8 cellular contexts compared by ENCODE assay signal in the genomic region with DNA sequence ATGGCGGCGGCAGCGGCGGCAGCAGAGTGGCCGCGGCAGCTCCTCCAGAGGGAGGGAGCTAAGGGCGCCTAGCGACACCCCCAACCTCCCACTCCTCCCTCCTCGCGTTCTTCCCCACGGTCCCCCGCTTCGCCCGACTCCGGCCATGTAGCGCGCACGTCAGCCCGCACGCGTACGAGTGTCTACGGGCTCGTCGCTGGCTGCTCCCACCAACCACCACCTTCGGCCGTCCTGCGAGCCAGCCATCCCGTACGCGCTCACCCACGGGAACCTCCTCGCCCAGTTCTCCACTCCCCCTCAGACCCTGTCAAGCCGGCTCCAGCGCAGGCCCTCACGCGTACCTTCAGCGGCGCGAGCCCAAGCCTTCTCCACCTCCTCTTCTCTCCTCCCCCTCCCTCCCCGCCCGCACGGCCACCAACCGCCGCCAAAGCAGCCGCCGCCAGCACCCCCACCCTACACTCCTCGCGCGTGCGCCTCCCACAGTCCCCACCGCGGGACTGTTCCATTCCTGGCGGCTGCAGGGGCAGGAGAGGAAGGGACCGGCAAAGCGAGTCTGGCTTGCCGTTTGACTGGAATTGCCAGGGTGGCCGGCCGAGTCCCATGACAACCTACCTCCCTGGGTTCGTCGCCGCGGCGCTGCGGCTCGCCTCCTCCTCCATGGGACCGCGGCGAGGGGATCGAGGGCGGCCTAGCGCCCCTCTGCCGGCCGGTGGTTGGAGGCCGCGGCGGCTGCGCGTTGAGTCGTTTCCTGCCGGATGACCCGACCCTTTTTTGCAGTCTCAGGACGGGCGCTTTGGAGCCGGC. TPM values are rescaled to one million over a fixed set of nuclear protein-coding genes. Genes with fewer than 3 reads are reported as not detected.
DNase-seq lines count a peak whose midpoint lies in the region; ATAC-seq lines count a peak whose summit lies in the region.

Gene DAP3, plus strand, starts transcription at position 774 of the 804 bp plus-strand sequence. CDS start 20,689 bp downstream, outside the sequence.
Gene YY1AP1, minus strand, starts transcription at position 457 of the 804 bp plus-strand sequence. CDS start 8,338 bp downstream, outside the sequence.

- DNase-seq in COLO668 (lab: John Stamatoyannopoulos, UW; ENCODE audit: unreplicated experiment) = peak; percentile 95
- peak; percentile 79 for DNase-seq in HT1080 (ENCODE audit: low read depth)
- peak; percentile 86 for DNase-seq in NOMO-1 treated with DMSO at 0.1 percent for 48 hours (lab: John Stamatoyannopoulos, UW; ENCODE audit: unreplicated experiment)
- peak; percentile 80 for DNase-seq in effector CD8-positive, alpha-beta T cell (lab: John Stamatoyannopoulos, UW)
- DNase-seq in medulla oblongata (ENCODE audit: extremely low spot score) = peak; percentile 96
- peak; percentile 84 to 85 (median 85) for DNase-seq in stimulated activated CD4-positive, alpha-beta T cell treated with anti-CD3 and anti-CD28 coated beads, TNF-alpha, amount 100 ng/mL, for 4 hours (ENCODE audit: low read depth in 3 of 3)

- POLR2A ChIA-PET in activated CD8-positive, alpha-beta memory T cell treated with anti-CD3 and anti-CD28 coated beads for 36 hours (lab: Charles Lee) = interaction anchor here (0.5 to 0.6 kb wide), 2 partner anchors 364 to 409 kb away, joined by 3 to 5 read pairs; no protein-coding TSS in a partner anchor

- ATAC-seq in GM21360 (IDR thresholded peaks at IDR 0.05; ENCODE audit: unreplicated experiment) = peak; percentile 66

- CTCF ChIA-PET in activated CD8-positive, alpha-beta memory T cell treated with anti-CD3 and anti-CD28 coated beads for 36 hours (lab: Charles Lee) = no interaction called here

RNA-seq across cellular contexts. Expression of gene DAP3, which starts in this region (rescaled TPM):
- total RNA-seq in HT1080 (2014; rRNA removed; shearing (Covaris generic)) = 52.7 and 72.5 TPM in 2 replicates
- 112 and 118 TPM in 2 replicates for polyA plus RNA-seq in HT1080 (2015; cell fraction: cytosol; rRNA removed)
- 186 and 207 TPM in 2 replicates for polyA plus RNA-seq in HT1080 (2015; cell fraction: nucleus; rRNA removed)
- 100 to 1,000 TPM; 159 TPM for total RNA-seq in activated CD8-positive, alpha-beta memory T cell treated with anti-CD3 and anti-CD28 coated beads for 36 hours

RNA-seq across cellular contexts. Expression of gene YY1AP1, which starts in this region (rescaled TPM):
- total RNA-seq in HT1080 (2014; rRNA removed; shearing (Covaris generic)) = 33.8 and 40.3 TPM in 2 replicates
- polyA plus RNA-seq in HT1080 (2015; cell fraction: cytosol; rRNA removed) = 53.2 and 66.1 TPM in 2 replicates
- polyA plus RNA-seq in HT1080 (2015; cell fraction: nucleus; rRNA removed) = 61.7 and 91.9 TPM in 2 replicates
- 10 to 100 TPM; 52.0 to 55.2 TPM for total RNA-seq in activated CD8-positive, alpha-beta memory T cell treated with anti-CD3 and anti-CD28 coated beads for 36 hours

Comparison
In these comparisons a context has a peak if more than half of its experiments do, and no peak if none do; other contexts are left out.
1. Peak in every context shown above with its lines: DNase-seq and ATAC-seq.